9 cellular contexts compared by ENCODE assay signal in genomic region chr7:908159-908918, GRCh38. TPM values are rescaled to one million over a fixed set of nuclear protein-coding genes. Genes with fewer than 3 reads are reported as not detected.
DNase-seq lines count a peak whose midpoint lies in the region; ATAC-seq and TF ChIP-seq lines count a peak whose summit lies in the region.
"Had no signal": no experiment of that assay in that cellular context is flagged by ENCODE, and none has a peak within 500 bp of the region (broad histone marks: within the 10 kb centered on the region; RNA-seq: fewer than 3 reads in every experiment).

No MANE protein-coding gene starts in this region.

- peak overlapping the region; percentile 24 for H3K4me3 Mint-ChIP-seq in activated naive CD4-positive, alpha-beta T cell treated with anti-CD3 and anti-CD28 coated beads for 36 hours

- H3K4me1 ChIP-seq in Panc1 (ENCODE audit: control insufficient read depth, insufficient read depth, low read length) (peaks cover 5% of the 10 kb centered on the region; the same call in 1 of the 2 replicates), iPS DF 6.9 (ENCODE audit: control insufficient read depth, insufficient read depth, low read length) (peaks cover 3% of the 10 kb centered on the region), thoracic aorta (ENCODE audit: control insufficient read depth in 1 of 2, low read depth in 2 of 2) (peaks cover 0 to 12% of the 10 kb centered on the region in 2 donors)

- no CpG with 5 or more reads among the region's 37 CpGs for whole genome bisulfite sequencing in iPS DF 6.9 (ENCODE audit: insufficient coverage, insufficient read length)

- POLR2A ChIA-PET in Panc1 (lab: Charles Lee), result interaction anchor here (0.7 kb wide), 1 partner anchor 567 kb away, joined by 13 read pairs; no protein-coding TSS in a partner anchor

- H3K27ac ChIP-seq in Panc1 (ENCODE audit: low read length), result no peak overlapping the region
- H3K27ac ChIP-seq in iPS DF 6.9 (ENCODE audit: low read length), result no peak overlapping the region
- H3K27ac ChIP-seq in thoracic aorta, result no peak overlapping the region
- H3K27ac ChIP-seq: ovary had no signal

- H3K4me1 Mint-ChIP-seq in activated naive CD4-positive, alpha-beta T cell treated with anti-CD3 and anti-CD28 coated beads for 36 hours (ENCODE audit: low read depth), result peaks cover 12% of the 10 kb centered on the region

- no TSS peak for BruUV-seq in Panc1 (replicated peaks; lab: Mats Ljungman, UMichigan)

- no peaks in the 10 kb centered on the region for H3K36me3 Mint-ChIP-seq in activated naive CD4-positive, alpha-beta T cell treated with anti-CD3 and anti-CD28 coated beads for 36 hours (ENCODE audit: low read depth)

- H3K27me3 ChIP-seq in Panc1 (ENCODE audit: control insufficient read depth, insufficient read depth, low read length), result no peaks in the 10 kb centered on the region; the same call in 1 of the 2 replicates
- H3K27me3 ChIP-seq in iPS DF 6.9 (ENCODE audit: control insufficient read depth, insufficient read depth, low read length), result no peaks in the 10 kb centered on the region
- H3K27me3 ChIP-seq in thoracic aorta (replicated peaks; ENCODE audit: insufficient read depth), result no peaks in the 10 kb centered on the region
- H3K27me3 ChIP-seq: ovary had no signal

- no peak for TF ChIP-seq CTCF in Panc1 (IDR thresholded peaks at IDR 0.05)
- TF ChIP-seq CTCF in thoracic aorta (IDR thresholded peaks at IDR 0.05), result no peak
- TF ChIP-seq CTCF in GM20000 (IDR thresholded peaks at IDR 0.05; ENCODE audit: extremely low read depth, missing control alignments), result no peak

- H3K27me3 Mint-ChIP-seq in activated naive CD4-positive, alpha-beta T cell treated with anti-CD3 and anti-CD28 coated beads for 36 hours (ENCODE audit: low read depth), result no peaks in the 10 kb centered on the region

- no peak for DNase-seq in activated naive CD4-positive, alpha-beta T cell treated with anti-CD3 and anti-CD28 coated beads for 36 hours
- DNase-seq in activated naive CD4-positive, alpha-beta T cell treated with Interleukin-2 at 50 U/mL for 16 hours, result no peak
- DNase-seq in Panc1 (ENCODE audit: low read depth, low spot score) (no peak), iPS DF 6.9 (ENCODE audit: low read depth, low spot score) (no peak), thoracic aorta (ENCODE audit: low spot score) (no peak), GM20000 (ENCODE audit: low spot score) (no peak)
- DNase-seq in effector CD4-positive, alpha-beta T cell, result no peak

- no peaks in the 10 kb centered on the region for H3K36me3 ChIP-seq in Panc1 (ENCODE audit: control insufficient read depth, insufficient read depth, low read length)
- no peaks in the 10 kb centered on the region for H3K36me3 ChIP-seq in iPS DF 6.9 (ENCODE audit: control insufficient read depth, insufficient read depth, low read length)
- H3K36me3 ChIP-seq in thoracic aorta, result no peaks in the 10 kb centered on the region
- H3K36me3 ChIP-seq: ovary had no signal

- ATAC-seq in Panc1 (peak; percentile 60), thoracic aorta (ENCODE audit: insufficient number of reproducible peaks, low FRiP score, low read depth) (no peak), HG02623 (IDR thresholded peaks at IDR 0.05; ENCODE audit: unreplicated experiment) (no peak)

- H3K9me3 Mint-ChIP-seq in activated naive CD4-positive, alpha-beta T cell treated with anti-CD3 and anti-CD28 coated beads for 36 hours, result no peaks in the 10 kb centered on the region

- H3K9me3 ChIP-seq in Panc1 (ENCODE audit: control insufficient read depth, insufficient read depth, low read depth, low read length) (no peaks in the 10 kb centered on the region), iPS DF 6.9 (ENCODE audit: control insufficient read depth, insufficient read depth, low read length) (no peaks in the 10 kb centered on the region), thoracic aorta (no peaks in the 10 kb centered on the region)
- H3K9me3 ChIP-seq: ovary had no signal

- H3K4me3 ChIP-seq in Panc1 (ENCODE audit: low read depth in 2 of 2, low read length in 2 of 2) (no peak overlapping the region), iPS DF 6.9 (ENCODE audit: low read length) (peak overlapping the region; percentile 11; the same call in 1 of the 2 replicates), thoracic aorta (peak overlapping the region; percentile 59)

- CTCF ChIA-PET in activated naive CD4-positive, alpha-beta T cell treated with anti-CD3 and anti-CD28 coated beads for 36 hours (lab: Charles Lee), result interaction anchor here (0.7 to 4.0 kb wide), 8 partner anchors 14 to 157 kb away, joined by 3 to 31 read pairs (median 10); partner anchors contain the start of gene COX19
- CTCF ChIA-PET in Panc1 (lab: Charles Lee), result no interaction called here

- in situ Hi-C loops in Panc1 (cut with HindIII; ENCODE audit: low pct_unique_long_range_greater_than_20kb, low sequenced_read_pairs), result no loop called here

- no peak overlapping the region for H3K27ac Mint-ChIP-seq in activated naive CD4-positive, alpha-beta T cell treated with anti-CD3 and anti-CD28 coated beads for 36 hours

- intact Hi-C loops in activated naive CD4-positive, alpha-beta T cell treated with anti-CD3 and anti-CD28 coated beads for 36 hours (cut with micrococcal nuclease), result loop anchor here (1.0 to 10.0 kb wide), 2 partner anchors 46 to 156 kb away; partner anchors contain the start of gene ADAP1
- intact Hi-C loops in Panc1 (cut with micrococcal nuclease; ENCODE audit: unreplicated experiment), result no loop called here

RNA-seq across cellular contexts. Expression of gene GET4, which starts 32.0 kb away (rescaled TPM):
- total RNA-seq in activated naive CD4-positive, alpha-beta T cell treated with anti-CD3 and anti-CD28 coated beads for 36 hours, result 10 to 100 TPM; 19.3 to 20.2 TPM
- 90.9 TPM for total RNA-seq in Panc1 (2021; ENCODE audit: unreplicated experiment)
- 99.5 TPM for polyA plus RNA-seq in Panc1 (2012; ENCODE audit: insufficient read length)
- total RNA-seq in thoracic aorta, result 10 to 100 TPM; 26.9 to 28.4 TPM

RNA-seq across cellular contexts. Expression of gene ADAP1, which starts 46.1 kb away (rescaled TPM):
- 1 to 10 TPM; 8.0 to 9.9 TPM for total RNA-seq in activated naive CD4-positive, alpha-beta T cell treated with anti-CD3 and anti-CD28 coated beads for 36 hours
- total RNA-seq in Panc1 (2021; ENCODE audit: unreplicated experiment), result 3.1 TPM
- polyA plus RNA-seq in Panc1 (2012; ENCODE audit: insufficient read length), result 3.2 TPM
- total RNA-seq in thoracic aorta, result 10 to 100 TPM; 24.5 to 24.6 TPM

Comparison
In these comparisons a context has a peak if more than half of its experiments do, and no peak if none do; other contexts are left out.
1. H3K4me3 ChIP-seq: peak in iPS DF 6.9 (single experiment) and thoracic aorta (single experiment); none in Panc1 (0 of 2).